In the genomic region with DNA sequence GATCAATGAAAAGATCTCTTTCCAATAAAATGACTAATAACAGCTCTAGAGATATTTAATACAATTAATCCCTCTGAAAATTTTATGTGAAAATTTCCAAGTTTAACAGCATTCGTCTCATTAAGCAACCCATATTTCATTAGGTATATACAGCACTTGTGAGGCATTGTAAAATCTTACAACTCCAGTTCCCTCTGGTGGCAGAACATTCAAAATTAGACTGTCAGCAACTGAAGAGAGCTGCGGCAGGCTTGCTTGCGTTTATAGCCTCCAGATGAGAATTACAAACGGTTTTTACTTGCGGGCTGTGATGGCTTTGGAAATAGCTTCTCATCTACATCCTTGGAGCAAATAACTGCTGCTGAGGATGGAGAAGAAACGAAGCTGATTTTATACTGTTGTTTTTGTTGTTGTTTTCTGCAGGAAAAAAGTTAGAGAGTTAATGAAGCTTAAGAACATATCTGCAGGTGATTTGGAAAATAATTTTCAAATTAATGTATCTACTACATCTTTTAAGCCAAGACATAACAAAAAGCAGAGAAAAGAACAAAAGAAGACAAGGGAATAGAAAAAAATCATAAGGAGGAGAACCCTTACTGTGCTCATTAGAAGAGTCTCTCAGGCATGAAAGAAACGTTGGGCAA, we compare ENCODE assay signal across 8 cellular contexts.
DNase-seq lines count a peak whose midpoint lies in the region; TF ChIP-seq lines count a peak whose summit lies in the region.

No MANE protein-coding gene starts in this region.

- H3K4me1 ChIP-seq in HEK293 (ENCODE audit: control insufficient read depth, insufficient read depth, low read length) = peaks cover 4% of the 10 kb centered on the region; the same call in 1 of the 2 replicates

- TF ChIP-seq CTCF in HEK293 (tag by site-specific recombination; IDR thresholded peaks at IDR 0.05) (no peak), fibroblast of villous mesenchyme (IDR thresholded peaks at IDR 0.05; ENCODE audit: insufficient read depth, low read depth, low read length) (peak; percentile 58), retinal pigment epithelial cell (conservative IDR thresholded peaks at IDR 0.05; ENCODE audit: low read depth, low read length) (peak; percentile 61)

- no peak overlapping the region for H3K27ac ChIP-seq in HEK293 (ENCODE audit: extremely low read depth, low read depth, low read length)

- DNase-seq in RKO (ENCODE audit: low spot score) (peak; percentile 17), fibroblast of villous mesenchyme (ENCODE audit: low read depth) (peak; percentile 91), retinal pigment epithelial cell (ENCODE audit: low read depth) (peak; percentile 66), UCSD-AML1 (lab: John Stamatoyannopoulos, UW; ENCODE audit: unreplicated experiment) (no peak), NCI-H2107 (lab: John Stamatoyannopoulos, UW) (no peak)
- DNase-seq in activated CD4-positive, CD25-positive, alpha-beta regulatory T cell treated with anti-CD3 and anti-CD28 coated beads, Interleukin-2, amount 50 U/mL, for 72 hours = no peak
- DNase-seq in activated naive CD4-positive, alpha-beta T cell treated with anti-CD3 and anti-CD28 coated beads, Interleukin-2, amount 50 U/mL, for 16 hours = no peak

- POLR2A ChIA-PET in HEK293 (lab: Yijun Ruan, JAX) = no interaction called here

- CTCF ChIA-PET in HEK293 (lab: Yijun Ruan, JAX) = interaction anchor here (0.6 to 2.8 kb wide), 8 partner anchors 9 to 1272 kb away, joined by 3 to 11 read pairs (median 5); no protein-coding TSS in a partner anchor

- H3K9me3 ChIP-seq in HEK293 (ENCODE audit: control insufficient read depth, insufficient read depth, low read depth, low read length) = no peaks in the 10 kb centered on the region

- H3K4me3 ChIP-seq in HEK293 (ENCODE audit: low read depth, low read length) (no peak overlapping the region), fibroblast of villous mesenchyme (ENCODE audit: low read depth, low read length) (no peak overlapping the region), retinal pigment epithelial cell (ENCODE audit: low read length) (peak overlapping the region; percentile 0)

- H3K36me3 ChIP-seq in HEK293 (ENCODE audit: control insufficient read depth in 2 of 2, insufficient read depth in 1 of 2, low read length in 2 of 2) = no peaks in the 10 kb centered on the region

TF ChIP-seq in HEK293, 187 proteins besides CTCF, POLR2A, EP300 and RAD21:
- peak; percentile 28 for TF ChIP-seq ZNF654 (tag by site-specific recombination; IDR thresholded peaks at IDR 0.05; ENCODE audit: low read depth)
- TF ChIP-seq, protein P1, sequence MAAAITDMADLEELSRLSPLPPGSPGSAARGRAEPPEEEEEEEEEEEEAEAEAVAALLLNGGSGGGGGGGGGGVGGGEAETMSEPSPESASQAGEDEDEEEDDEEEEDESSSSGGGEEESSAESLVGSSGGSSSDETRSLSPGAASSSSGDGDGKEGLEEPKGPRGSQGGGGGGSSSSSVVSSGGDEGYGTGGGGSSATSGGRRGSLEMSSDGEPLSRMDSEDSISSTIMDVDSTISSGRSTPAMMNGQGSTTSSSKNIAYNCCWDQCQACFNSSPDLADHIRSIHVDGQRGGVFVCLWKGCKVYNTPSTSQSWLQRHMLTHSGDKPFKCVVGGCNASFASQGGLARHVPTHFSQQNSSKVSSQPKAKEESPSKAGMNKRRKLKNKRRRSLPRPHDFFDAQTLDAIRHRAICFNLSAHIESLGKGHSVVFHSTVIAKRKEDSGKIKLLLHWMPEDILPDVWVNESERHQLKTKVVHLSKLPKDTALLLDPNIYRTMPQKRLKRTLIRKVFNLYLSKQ (tag by site-specific recombination; IDR thresholded peaks at IDR 0.05; ENCODE audit: borderline replicate concordance) = no peak

Comparison
In these comparisons a context has a peak if more than half of its experiments do, and no peak if none do; other contexts are left out.
1. DNase-seq: peak in RKO (single experiment), fibroblast of villous mesenchyme (single experiment) and retinal pigment epithelial cell (single experiment); none in UCSD-AML1 (single experiment), activated CD4-positive, CD25-positive, alpha-beta regulatory T cell treated with anti-CD3 and anti-CD28 coated beads, Interleukin-2, amount 50 U/mL, for 72 hours (single experiment), activated naive CD4-positive, alpha-beta T cell treated with anti-CD3 and anti-CD28 coated beads, Interleukin-2, amount 50 U/mL, for 16 hours (single experiment) and NCI-H2107 (single experiment).